ENCODE assay signal across 8 cellular contexts in the genomic region with DNA sequence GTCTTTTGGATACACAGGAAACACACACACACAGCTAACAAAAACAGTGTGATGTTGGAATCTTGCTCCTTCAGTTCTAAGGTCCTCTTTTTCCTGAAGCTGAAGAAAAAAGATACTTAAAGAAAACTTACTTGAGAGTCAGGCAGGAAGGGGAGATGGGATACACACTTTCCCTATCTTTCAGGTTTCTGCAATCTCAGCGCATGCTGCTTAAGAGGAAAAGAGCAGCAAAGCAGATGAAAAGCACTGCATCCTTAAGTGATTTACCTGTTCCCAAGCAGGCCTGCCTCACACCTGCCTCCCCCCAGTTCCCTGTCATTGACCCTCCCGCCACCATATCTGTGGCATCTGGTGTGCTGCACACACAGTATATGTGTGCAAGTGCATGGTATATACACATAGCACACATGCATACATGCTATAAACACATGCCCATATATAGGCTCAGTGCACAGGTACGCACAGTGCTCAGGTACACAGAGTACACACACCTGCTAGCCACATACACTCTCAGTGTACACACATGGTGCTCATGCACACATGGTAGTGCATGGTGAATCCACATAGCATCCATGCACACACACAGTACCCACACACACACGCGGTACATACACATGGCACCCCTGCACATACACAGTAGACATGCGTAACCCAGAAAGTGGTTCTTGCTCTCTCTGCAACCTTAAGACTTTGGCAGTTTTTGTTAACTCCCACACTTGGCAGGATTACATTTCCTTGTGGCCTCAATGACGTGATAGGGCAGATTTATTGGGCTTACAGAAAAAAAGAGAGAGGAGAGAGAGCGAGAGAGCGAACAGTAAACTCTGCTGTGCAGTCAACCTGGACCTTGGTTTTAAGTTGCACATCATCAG.
DNase-seq lines count a peak whose midpoint lies in the region; TF ChIP-seq lines count a peak whose summit lies in the region.

No MANE protein-coding gene starts in this region.

- no peak for TF ChIP-seq CTCF in GM20000 (IDR thresholded peaks at IDR 0.05; ENCODE audit: extremely low read depth, missing control alignments)
- TF ChIP-seq CTCF in OCI-LY3 (IDR thresholded peaks at IDR 0.05; ENCODE audit: low read depth, low read length): no peak
- no peak for TF ChIP-seq CTCF in neural progenitor cell (IDR thresholded peaks at IDR 0.05)

- H3F3A ChIP-seq in neural progenitor cell (ENCODE audit: low read depth): peaks cover 19% of the 10 kb centered on the region

- H3K4me2 ChIP-seq in BLaER1 treated with 17β-estradiol and CSF1 and Interleukin-3, amounts not matched to agents 10 nM and 100 nM: peak overlapping the region; percentile 85 to 99 (median 95)
- H3K4me2 ChIP-seq in OCI-LY3 (ENCODE audit: low read length): peak overlapping the region; percentile 89
- H3K4me2 ChIP-seq in neural progenitor cell: no peak overlapping the region

- peaks cover 12% of the 10 kb centered on the region for H3K27me3 Mint-ChIP-seq in neural progenitor cell (ENCODE audit: insufficient read depth, low read depth)

- no peaks in the 10 kb centered on the region; a peak in 1 of 22 replicates for H3K27me3 ChIP-seq in BLaER1 treated with 17β-estradiol and CSF1 and Interleukin-3, amounts not matched to agents 10 nM and 100 nM
- no peaks in the 10 kb centered on the region for H3K27me3 ChIP-seq in OCI-LY3 (ENCODE audit: low read depth, low read length)
- no peaks in the 10 kb centered on the region for H3K27me3 ChIP-seq in duodenal mucosa (ENCODE audit: control insufficient read depth in 1 of 2, insufficient read depth in 2 of 2, low read length in 2 of 2)
- no peaks in the 10 kb centered on the region for H3K27me3 ChIP-seq in neural progenitor cell

- H3K4me3 Mint-ChIP-seq in neural progenitor cell: no peak overlapping the region

- DNase-seq in GM20000 (ENCODE audit: low spot score) (peak; percentile 48), neural progenitor cell (ENCODE audit: low spot score) (no peak), NCI-H82 (lab: John Stamatoyannopoulos, UW) (no peak), NCI-H2227 (lab: John Stamatoyannopoulos, UW; ENCODE audit: unreplicated experiment) (no peak)
- DNase-seq in activated effector memory CD4-positive, alpha-beta T cell treated with anti-CD3 and anti-CD28 coated beads, Interleukin-2, amount 50 U/mL, for 16 hours: no peak

- peak overlapping the region; percentile 0 for H3K27ac Mint-ChIP-seq in neural progenitor cell

- H3K4me1 ChIP-seq in BLaER1 treated with 17β-estradiol and CSF1 and Interleukin-3, amounts not matched to agents 10 nM and 100 nM: peaks cover 92 to 98% (median 95%) of the 10 kb centered on the region in 10 experiments
- H3K4me1 ChIP-seq in OCI-LY3 (ENCODE audit: low read length) (peaks cover 83% of the 10 kb centered on the region), duodenal mucosa (ENCODE audit: control insufficient read depth in 1 of 2, insufficient read depth in 2 of 2, low read length in 2 of 2) (peaks cover 83% of the 10 kb centered on the region in 2 donors), neural progenitor cell (peaks cover 29% of the 10 kb centered on the region)

- H3K9me3 ChIP-seq in BLaER1 treated with 17β-estradiol and CSF1 and Interleukin-3, amounts not matched to agents 10 nM and 100 nM (replicated peaks in 1 of 11): no peaks in the 10 kb centered on the region
- H3K9me3 ChIP-seq in OCI-LY3 (ENCODE audit: insufficient read depth, low read length) (no peaks in the 10 kb centered on the region), duodenal mucosa (ENCODE audit: control insufficient read depth in 1 of 2, low read length in 2 of 2) (no peaks in the 10 kb centered on the region), neural progenitor cell (ENCODE audit: low read depth) (no peaks in the 10 kb centered on the region)

- peaks cover 81% of the 10 kb centered on the region for H3K4me1 Mint-ChIP-seq in neural progenitor cell

- H3K36me3 ChIP-seq in BLaER1 treated with 17β-estradiol and CSF1 and Interleukin-3, amounts not matched to agents 10 nM and 100 nM: no peaks in the 10 kb centered on the region
- no peaks in the 10 kb centered on the region for H3K36me3 ChIP-seq in OCI-LY3 (replicated peaks; ENCODE audit: low read depth, low read length)
- no peaks in the 10 kb centered on the region for H3K36me3 ChIP-seq in duodenal mucosa (ENCODE audit: control insufficient read depth in 1 of 2, insufficient read depth in 2 of 2, low read length in 2 of 2)
- H3K36me3 ChIP-seq in neural progenitor cell: no peaks in the 10 kb centered on the region

- no peaks in the 10 kb centered on the region for H3K9me3 Mint-ChIP-seq in neural progenitor cell

- no peaks in the 10 kb centered on the region for H3K79me2 ChIP-seq in OCI-LY3 (ENCODE audit: low read length)
- H3K79me2 ChIP-seq in neural progenitor cell (ENCODE audit: low read depth): no peaks in the 10 kb centered on the region

- H2AFZ ChIP-seq in OCI-LY3 (ENCODE audit: low read depth, low read length): 0 out of 2 replicates have a peak overlapping the region, but pooled peaks have one; percentile 2
- no peak overlapping the region for H2AFZ ChIP-seq in neural progenitor cell (replicated peaks)

- H3K4me3 ChIP-seq in BLaER1 treated with 17β-estradiol and CSF1 and Interleukin-3, amounts not matched to agents 10 nM and 100 nM: peak overlapping the region; percentile 22 to 63 (median 46); a peak in 19 of 20 replicates
- H3K4me3 ChIP-seq in OCI-LY3 (ENCODE audit: low read length) (peak overlapping the region; percentile 66), duodenal mucosa (ENCODE audit: low read depth in 1 of 2, low read length in 2 of 2) (peak overlapping the region; percentile 38 to 58), neural progenitor cell (no peak overlapping the region)

- no peaks in the 10 kb centered on the region for H4K20me1 ChIP-seq in BLaER1 treated with 17β-estradiol and CSF1 and Interleukin-3, amounts not matched to agents 10 nM and 100 nM
- H4K20me1 ChIP-seq in OCI-LY3 (ENCODE audit: insufficient read depth, low read length) (no peaks in the 10 kb centered on the region), neural progenitor cell (ENCODE audit: low read depth) (no peaks in the 10 kb centered on the region)

- no peaks in the 10 kb centered on the region for H3K36me3 Mint-ChIP-seq in neural progenitor cell

- peak overlapping the region; percentile 81 to 94 (median 89); a peak in 21 of 22 replicates for H3K9ac ChIP-seq in BLaER1 treated with 17β-estradiol and CSF1 and Interleukin-3, amounts not matched to agents 10 nM and 100 nM
- H3K9ac ChIP-seq in OCI-LY3 (ENCODE audit: low read length) (peak overlapping the region; percentile 78), duodenal mucosa (ENCODE audit: low read depth in 1 of 2, low read length in 2 of 2) (peak overlapping the region; percentile 79), neural progenitor cell (no peak overlapping the region)

- peak overlapping the region; percentile 84 to 100 (median 97) for H3K27ac ChIP-seq in BLaER1 treated with 17β-estradiol and CSF1 and Interleukin-3, amounts not matched to agents 10 nM and 100 nM
- H3K27ac ChIP-seq in OCI-LY3 (ENCODE audit: low read length) (peak overlapping the region; percentile 92), duodenal mucosa (ENCODE audit: low read depth, low read length) (peak overlapping the region; percentile 87), neural progenitor cell (no peak overlapping the region)
